In genomic region chr10:8616166-8616565, GRCh38 we compare ENCODE assay signal across 13 cellular contexts.
DNase-seq lines count a peak whose midpoint lies in the region; ATAC-seq and TF ChIP-seq lines count a peak whose summit lies in the region.
"Had no signal": no experiment of that assay in that cellular context is flagged by ENCODE, and none has a peak within 500 bp of the region (broad histone marks: within the 10 kb centered on the region; RNA-seq: fewer than 3 reads in every experiment).

No MANE protein-coding gene starts in this region.

- H3K4me3 ChIP-seq in left lung (no peak overlapping the region), gastrocnemius medialis (no peak overlapping the region)

- H3K27me3 Mint-ChIP-seq in stimulated activated memory B cell treated with anti-CD40 and anti-IgM and Interleukin-4, amounts not matched to agents 10 μg/mL and 1 μg/mL and 100 μg/mL, for 72 hours = no peaks in the 10 kb centered on the region
- H3K27me3 Mint-ChIP-seq: dendritic cell treated with granulocyte-macrophage colony-stimulating factor and Interleukin-4, amounts not matched to agents 40 ng/mL and 50 ng/mL, for 4 days had no signal

- H3K36me3 Mint-ChIP-seq in stimulated activated memory B cell treated with anti-CD40 and anti-IgM and Interleukin-4, amounts not matched to agents 10 μg/mL and 1 μg/mL and 100 μg/mL, for 72 hours = no peaks in the 10 kb centered on the region

- DNase-seq in left lung = no peak
- no peak for DNase-seq in NCI-H2107 (lab: John Stamatoyannopoulos, UW)
- DNase-seq in gastrocnemius medialis = no peak
- no peak for DNase-seq in NCI-H2171 treated with DMSO at 0.1 percent for 48 hours (lab: John Stamatoyannopoulos, UW)
- DNase-seq: activated CD4-positive, CD25-positive, alpha-beta regulatory T cell treated with anti-CD3 and anti-CD28 coated beads, Interleukin-2, amount 50 U/mL, for 72 hours; activated gamma-delta T cell treated with Interleukin-2 at 50 U/mL for 16 hours; DND-41; NCI-H2081 treated with DMSO at 0.1 percent for 48 hours had no signal

- H3K9me3 Mint-ChIP-seq in stimulated activated memory B cell treated with anti-CD40 and anti-IgM and Interleukin-4, amounts not matched to agents 10 μg/mL and 1 μg/mL and 100 μg/mL, for 72 hours = peaks cover 10% of the 10 kb centered on the region

- H3K27ac Mint-ChIP-seq in stimulated activated memory B cell treated with anti-CD40 and anti-IgM and Interleukin-4, amounts not matched to agents 10 μg/mL and 1 μg/mL and 100 μg/mL, for 72 hours = no peak overlapping the region
- H3K27ac Mint-ChIP-seq: dendritic cell treated with granulocyte-macrophage colony-stimulating factor and Interleukin-4, amounts not matched to agents 40 ng/mL and 50 ng/mL, for 4 days had no signal

- H3K4me1 Mint-ChIP-seq in stimulated activated memory B cell treated with anti-CD40 and anti-IgM and Interleukin-4, amounts not matched to agents 10 μg/mL and 1 μg/mL and 100 μg/mL, for 72 hours = peaks cover 11% of the 10 kb centered on the region

- ATAC-seq in GM18517 (IDR thresholded peaks at IDR 0.05; ENCODE audit: unreplicated experiment) (peak; percentile 74), GM21529 (IDR thresholded peaks at IDR 0.05; ENCODE audit: unreplicated experiment) (peak; percentile 85), HG03469 (IDR thresholded peaks at IDR 0.05; ENCODE audit: unreplicated experiment) (peak; percentile 98), left lung (peak; percentile 60), gastrocnemius medialis (no peak)
- no peak for ATAC-seq in stimulated activated memory B cell treated with anti-CD40 and anti-IgM and Interleukin-4, amounts not matched to agents 10 μg/mL and 1 μg/mL and 100 μg/mL, for 72 hours

- H3K36me3 ChIP-seq in left lung (no peaks in the 10 kb centered on the region), gastrocnemius medialis (no peaks in the 10 kb centered on the region)

- TF ChIP-seq POLR2A in gastrocnemius medialis (IDR thresholded peaks at IDR 0.05) = no peak

- no peaks in the 10 kb centered on the region for H3K27me3 ChIP-seq in left lung
- H3K27me3 ChIP-seq in gastrocnemius medialis = no peaks in the 10 kb centered on the region

- no peaks in the 10 kb centered on the region for H3K4me1 ChIP-seq in left lung
- H3K4me1 ChIP-seq in gastrocnemius medialis = no peaks in the 10 kb centered on the region

- H3K27ac ChIP-seq in left lung (no peak overlapping the region), gastrocnemius medialis (no peak overlapping the region)

- TF ChIP-seq CTCF in left lung (IDR thresholded peaks at IDR 0.05) (no peak), gastrocnemius medialis (IDR thresholded peaks at IDR 0.05 in 4 of 5, conservative IDR thresholded peaks at IDR 0.05 in 1 of 5) (no peak)

- H3K4me3 Mint-ChIP-seq in stimulated activated memory B cell treated with anti-CD40 and anti-IgM and Interleukin-4, amounts not matched to agents 10 μg/mL and 1 μg/mL and 100 μg/mL, for 72 hours = no peak overlapping the region
- H3K4me3 Mint-ChIP-seq: dendritic cell treated with granulocyte-macrophage colony-stimulating factor and Interleukin-4, amounts not matched to agents 40 ng/mL and 50 ng/mL, for 4 days had no signal

- H3K9me3 ChIP-seq in left lung (no peaks in the 10 kb centered on the region), gastrocnemius medialis (no peaks in the 10 kb centered on the region)

- in situ Hi-C loops in gastrocnemius medialis (cut with MboI; ENCODE audit: low sequenced_read_pairs in 4 of 4) = no loop called here

- intact Hi-C loops in left lung (cut with DNase I) = no loop called here
- intact Hi-C loops in gastrocnemius medialis (cut with DNase I; ENCODE audit: low total_unique reads) = no loop called here

Comparison
In these comparisons a context has a peak if more than half of its experiments do, and no peak if none do; other contexts are left out.
1. ATAC-seq: peak in GM18517 (single experiment), GM21529 (single experiment), HG03469 (single experiment) and left lung (single experiment); none in gastrocnemius medialis (0 of 2) and stimulated activated memory B cell treated with anti-CD40 and anti-IgM and Interleukin-4, amounts not matched to agents 10 μg/mL and 1 μg/mL and 100 μg/mL, for 72 hours (single experiment).